In genomic region chr17:4716081-4716480, GRCh38 we compare ENCODE assay signal across 21 cellular contexts. TPM values are rescaled to one million over a fixed set of nuclear protein-coding genes. Genes with fewer than 3 reads are reported as not detected.
DNase-seq lines count a peak whose midpoint lies in the region; ATAC-seq and TF ChIP-seq lines count a peak whose summit lies in the region.
"Had no signal": no experiment of that assay in that cellular context is flagged by ENCODE, and none has a peak within 500 bp of the region (broad histone marks: within the 10 kb centered on the region; RNA-seq: fewer than 3 reads in every experiment).

No MANE protein-coding gene starts in this region.

- no peaks in the 10 kb centered on the region for H3K27me3 ChIP-seq in effector memory CD4-positive, alpha-beta T cell (replicated peaks; ENCODE audit: control insufficient read depth, insufficient read depth, low read length, poor library complexity, severe bottlenecking)
- no peaks in the 10 kb centered on the region for H3K27me3 ChIP-seq in MM.1S (replicated peaks; ENCODE audit: insufficient read depth, low read length)
- H3K27me3 ChIP-seq: heart right ventricle, sigmoid colon, SJSA1 had no signal

- H3K27me3 Mint-ChIP-seq in activated naive CD4-positive, alpha-beta T cell treated with anti-CD3 and anti-CD28 coated beads, Interleukin-2, amount 10 ng/mL, durations not matched to agents 7 days and 5 days = no peaks in the 10 kb centered on the region
- no peaks in the 10 kb centered on the region for H3K27me3 Mint-ChIP-seq in T-helper 17 cell
- H3K27me3 Mint-ChIP-seq in stimulated activated naive B cell treated with anti-CD40 and anti-IgM and Interleukin-4, amounts not matched to agents 10 μg/mL and 1 μg/mL and 100 μg/mL, for 72 hours = no peaks in the 10 kb centered on the region
- H3K27me3 Mint-ChIP-seq: progenitor cell of endocrine pancreas had no signal

- H3K9me2 ChIP-seq in MM.1S (replicated peaks; ENCODE audit: insufficient read depth, low read length) = no peaks in the 10 kb centered on the region

- peak overlapping the region; percentile 21 for H3K27ac ChIP-seq in effector memory CD4-positive, alpha-beta T cell (ENCODE audit: insufficient read depth, low read length, poor library complexity, severe bottlenecking)
- H3K27ac ChIP-seq in MM.1S (ENCODE audit: low read length) = no peak overlapping the region
- H3K27ac ChIP-seq: sigmoid colon, SJSA1, thoracic aorta had no signal

- no peak for DNase-seq in activated naive CD4-positive, alpha-beta T cell treated with anti-CD3 and anti-CD28 coated beads, Interleukin-2, amount 10 ng/mL, durations not matched to agents 7 days and 5 days
- DNase-seq in activated naive CD4-positive, alpha-beta T cell (lab: John Stamatoyannopoulos, UW) = no peak
- DNase-seq in T-helper 17 cell = no peak
- DNase-seq in effector memory CD4-positive, alpha-beta T cell = no peak
- DNase-seq in stimulated activated naive B cell treated with anti-CD40 and anti-IgM and Interleukin-4, amounts not matched to agents 10 μg/mL and 1 μg/mL and 100 μg/mL, for 72 hours = no peak
- no peak for DNase-seq in MM.1S
- no peak for DNase-seq in Kasumi-1 (lab: John Stamatoyannopoulos, UW)
- DNase-seq: anterior cingulate cortex, dermis blood vessel endothelial cell, DMS153, H9, heart right ventricle, midbrain, NCI-H2081 treated with DMSO at 0.1 percent for 48 hours, NCI-H510A treated with DMSO at 0.1 percent for 48 hours, sigmoid colon had no signal

- CTCF ChIA-PET in activated naive CD4-positive, alpha-beta T cell treated with anti-CD3 and anti-CD28 coated beads, Interleukin-2, amount 10 ng/mL, durations not matched to agents 7 days and 5 days (lab: Charles Lee) = interaction anchor here (1.6 kb wide), 1 partner anchor 13 kb away, joined by 4 read pairs; no protein-coding TSS in a partner anchor

- H3K4me3 ChIP-seq in effector memory CD4-positive, alpha-beta T cell (ENCODE audit: insufficient read depth, low read depth, low read length, poor library complexity, severe bottlenecking) = no peak overlapping the region
- H3K4me3 ChIP-seq in MM.1S (ENCODE audit: low read length) = no peak overlapping the region
- H3K4me3 ChIP-seq: heart right ventricle, sigmoid colon, SJSA1, thoracic aorta had no signal

- no peak overlapping the region for H3K4me2 ChIP-seq in MM.1S (ENCODE audit: low read depth, low read length)

- H3K36me3 Mint-ChIP-seq in activated naive CD4-positive, alpha-beta T cell treated with anti-CD3 and anti-CD28 coated beads, Interleukin-2, amount 10 ng/mL, durations not matched to agents 7 days and 5 days = peaks cover 67% of the 10 kb centered on the region
- peaks cover 4% of the 10 kb centered on the region for H3K36me3 Mint-ChIP-seq in T-helper 17 cell (ENCODE audit: low read depth)
- H3K36me3 Mint-ChIP-seq in stimulated activated naive B cell treated with anti-CD40 and anti-IgM and Interleukin-4, amounts not matched to agents 10 μg/mL and 1 μg/mL and 100 μg/mL, for 72 hours = peaks cover 31 to 53% of the 10 kb centered on the region in 2 donors

- ATAC-seq in T-helper 17 cell (no peak), GM21390 (IDR thresholded peaks at IDR 0.05; ENCODE audit: unreplicated experiment) (no peak)
- no peak for ATAC-seq in stimulated activated naive B cell treated with anti-CD40 and anti-IgM and Interleukin-4, amounts not matched to agents 10 μg/mL and 1 μg/mL and 100 μg/mL, for 72 hours (replicated peaks)
- ATAC-seq: heart right ventricle had no signal

- H3K9me3 ChIP-seq in T-helper 17 cell (ENCODE audit: control insufficient read depth, low read length, poor library complexity, severe bottlenecking) (no peaks in the 10 kb centered on the region), MM.1S (replicated peaks; ENCODE audit: insufficient read depth, low read length) (no peaks in the 10 kb centered on the region)
- H3K9me3 ChIP-seq in effector memory CD4-positive, alpha-beta T cell (ENCODE audit: control insufficient read depth, low read length) = no peaks in the 10 kb centered on the region
- H3K9me3 ChIP-seq: heart right ventricle, sigmoid colon, SJSA1, thoracic aorta had no signal

- H3K9ac ChIP-seq in MM.1S (ENCODE audit: low read length) = no peak overlapping the region

- TF ChIP-seq CTCF in MM.1S (IDR thresholded peaks at IDR 0.05; ENCODE audit: low read length) = no peak

- H3K4me1 ChIP-seq in effector memory CD4-positive, alpha-beta T cell (ENCODE audit: control insufficient read depth, insufficient read depth, low read length, poor library complexity, severe bottlenecking) = peaks cover 46% of the 10 kb centered on the region
- H3K4me1 ChIP-seq in MM.1S (ENCODE audit: low read length) = peaks cover 9% of the 10 kb centered on the region

- peak overlapping the region; percentile 92 for H3K27ac Mint-ChIP-seq in activated naive CD4-positive, alpha-beta T cell treated with anti-CD3 and anti-CD28 coated beads, Interleukin-2, amount 10 ng/mL, durations not matched to agents 7 days and 5 days
- H3K27ac Mint-ChIP-seq in T-helper 17 cell = peak overlapping the region; percentile 95
- peak overlapping the region; percentile 79 for H3K27ac Mint-ChIP-seq in stimulated activated naive B cell treated with anti-CD40 and anti-IgM and Interleukin-4, amounts not matched to agents 10 μg/mL and 1 μg/mL and 100 μg/mL, for 72 hours
- H3K27ac Mint-ChIP-seq: progenitor cell of endocrine pancreas had no signal

- H2AFZ ChIP-seq in MM.1S (ENCODE audit: low read length) = no peak overlapping the region

- H3K4me3 Mint-ChIP-seq in activated naive CD4-positive, alpha-beta T cell treated with anti-CD3 and anti-CD28 coated beads, Interleukin-2, amount 10 ng/mL, durations not matched to agents 7 days and 5 days = peak overlapping the region; percentile 68
- peak overlapping the region; percentile 88 for H3K4me3 Mint-ChIP-seq in T-helper 17 cell
- no peak overlapping the region for H3K4me3 Mint-ChIP-seq in stimulated activated naive B cell treated with anti-CD40 and anti-IgM and Interleukin-4, amounts not matched to agents 10 μg/mL and 1 μg/mL and 100 μg/mL, for 72 hours
- H3K4me3 Mint-ChIP-seq: H9 had no signal

- peaks cover 12% of the 10 kb centered on the region for H3K79me2 ChIP-seq in MM.1S (ENCODE audit: low read length)

- no peaks in the 10 kb centered on the region for H4K20me1 ChIP-seq in MM.1S (ENCODE audit: insufficient read depth, low read length)

- H3K9me3 Mint-ChIP-seq in activated naive CD4-positive, alpha-beta T cell treated with anti-CD3 and anti-CD28 coated beads, Interleukin-2, amount 10 ng/mL, durations not matched to agents 7 days and 5 days = no peaks in the 10 kb centered on the region
- no peaks in the 10 kb centered on the region for H3K9me3 Mint-ChIP-seq in stimulated activated naive B cell treated with anti-CD40 and anti-IgM and Interleukin-4, amounts not matched to agents 10 μg/mL and 1 μg/mL and 100 μg/mL, for 72 hours
- H3K9me3 Mint-ChIP-seq: H9 had no signal

- peaks cover 47% of the 10 kb centered on the region for H3K36me3 ChIP-seq in effector memory CD4-positive, alpha-beta T cell (ENCODE audit: control insufficient read depth, insufficient read depth, low read length)
- no peaks in the 10 kb centered on the region for H3K36me3 ChIP-seq in MM.1S (replicated peaks; ENCODE audit: insufficient read depth, low read length)
- H3K36me3 ChIP-seq: SJSA1 had no signal

- H3K4me1 Mint-ChIP-seq in activated naive CD4-positive, alpha-beta T cell treated with anti-CD3 and anti-CD28 coated beads, Interleukin-2, amount 10 ng/mL, durations not matched to agents 7 days and 5 days = peaks cover 71% of the 10 kb centered on the region
- H3K4me1 Mint-ChIP-seq in T-helper 17 cell = peaks cover 35% of the 10 kb centered on the region
- peaks cover 34 to 38% of the 10 kb centered on the region in 2 donors for H3K4me1 Mint-ChIP-seq in stimulated activated naive B cell treated with anti-CD40 and anti-IgM and Interleukin-4, amounts not matched to agents 10 μg/mL and 1 μg/mL and 100 μg/mL, for 72 hours

- peaks cover 3% of the 10 kb centered on the region; the same call in 1 of the 2 replicates for H3F3A ChIP-seq in MM.1S (ENCODE audit: insufficient read depth, low read length)

RNA-seq across cellular contexts. Expression of gene ARRB2, which starts 5.6 kb away (rescaled TPM):
- 100 to 1,000 TPM; 220 to 255 TPM for total RNA-seq in T-helper 17 cell

RNA-seq across cellular contexts. Expression of gene PELP1, which starts 12.1 kb away (rescaled TPM):
- 10 to 100 TPM; 38.0 to 44.9 TPM for total RNA-seq in T-helper 17 cell

RNA-seq across cellular contexts. Expression of gene MED11, which starts 15.1 kb away (rescaled TPM):
- 1 to 10 TPM; 5.9 to 9.3 TPM for total RNA-seq in T-helper 17 cell

RNA-seq across cellular contexts. Expression of gene ZMYND15, which starts 23.6 kb away (rescaled TPM):
- 1 to 10 TPM; 1.0 to 1.6 TPM for total RNA-seq in T-helper 17 cell
- total RNA-seq: activated CD8-positive, alpha-beta memory T cell treated with anti-CD3 and anti-CD28 coated beads for 36 hours; dermis blood vessel endothelial cell; SJSA1 had no signal

RNA-seq across cellular contexts. Expression of gene CXCL16, which starts 23.6 kb away (rescaled TPM):
- total RNA-seq in T-helper 17 cell = 10 to 100 TPM; 10.3 to 15.3 TPM
- total RNA-seq: SJSA1 had no signal

Comparison
In these comparisons a context has a peak if more than half of its experiments do, and no peak if none do; other contexts are left out.
1. H3K4me3 Mint-ChIP-seq: peak in activated naive CD4-positive, alpha-beta T cell treated with anti-CD3 and anti-CD28 coated beads, Interleukin-2, amount 10 ng/mL, durations not matched to agents 7 days and 5 days (single experiment) and T-helper 17 cell (single experiment); none in stimulated activated naive B cell treated with anti-CD40 and anti-IgM and Interleukin-4, amounts not matched to agents 10 μg/mL and 1 μg/mL and 100 μg/mL, for 72 hours (0 of 2).
2. Peak in every context shown above with its lines, with median percentiles within 50 percentile points of each other: H3K27ac Mint-ChIP-seq.